In the genomic region with DNA sequence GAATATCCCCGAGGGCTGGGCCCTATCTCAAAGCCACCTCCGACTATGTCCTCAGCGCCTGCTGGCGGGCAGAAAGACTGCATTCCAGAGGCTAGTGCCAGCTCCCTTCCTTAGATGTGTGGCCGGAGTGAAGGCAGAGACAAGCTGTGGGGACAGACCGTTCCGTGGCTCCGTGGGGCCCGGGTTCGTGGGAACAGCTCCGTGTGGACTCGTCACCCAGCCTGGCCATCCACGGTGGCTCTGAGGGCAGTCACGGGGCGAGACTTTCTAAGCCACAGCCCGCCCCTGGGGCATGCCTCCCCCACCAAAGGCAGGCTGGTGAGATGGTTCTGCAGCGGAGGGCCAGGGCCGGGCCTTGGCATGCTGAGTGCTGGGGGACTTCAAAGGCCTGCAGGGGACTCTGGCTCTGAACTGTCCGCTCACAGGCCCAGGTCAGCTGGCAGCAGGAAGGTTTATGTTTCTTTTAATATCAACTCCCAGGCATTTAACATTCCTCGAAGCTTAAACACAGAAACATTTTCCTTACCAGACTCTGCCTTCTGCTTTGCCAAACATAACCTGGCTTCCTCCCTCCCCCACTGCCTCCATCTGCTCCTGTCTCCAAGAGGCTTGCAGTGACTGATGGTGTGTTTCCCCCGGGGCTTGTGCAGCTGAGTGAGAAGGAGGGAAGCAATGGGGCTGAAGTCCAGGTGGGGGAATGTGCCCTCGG, we compare ENCODE assay signal across 14 cellular contexts. TPM values are rescaled to one million over a fixed set of nuclear protein-coding genes. Genes with fewer than 3 reads are reported as not detected.
DNase-seq lines count a peak whose midpoint lies in the region; ATAC-seq and TF ChIP-seq lines count a peak whose summit lies in the region.
"Had no signal": no experiment of that assay in that cellular context is flagged by ENCODE, and none has a peak within 500 bp of the region (broad histone marks: within the 10 kb centered on the region; RNA-seq: fewer than 3 reads in every experiment).

No MANE protein-coding gene starts in this region.

- H3K4me3 ChIP-seq in esophagus (ENCODE audit: low read depth in 1 of 2, low read length in 2 of 2) (no peak overlapping the region), mesodermal cell (ENCODE audit: extremely low read depth, insufficient read depth, low read length, poor library complexity, severe bottlenecking) (no peak overlapping the region), upper lobe of right lung (no peak overlapping the region)
- H3K4me3 ChIP-seq: ovary, testis had no signal

- peak overlapping the region; percentile 26 to 77 for H3K27ac ChIP-seq in esophagus (ENCODE audit: low read depth in 2 of 2, low read length in 1 of 2)
- H3K27ac ChIP-seq in mesodermal cell (ENCODE audit: low read depth, low read length, severe bottlenecking), result peak overlapping the region; percentile 23
- peak overlapping the region; percentile 72 for H3K27ac ChIP-seq in upper lobe of right lung
- H3K27ac ChIP-seq: 22Rv1, testis had no signal

- H3K9me3 ChIP-seq in esophagus (ENCODE audit: control insufficient read depth in 2 of 2, insufficient read depth in 1 of 2, low read depth in 1 of 2, low read length in 1 of 2), result no peaks in the 10 kb centered on the region
- H3K9me3 ChIP-seq in mesodermal cell (ENCODE audit: control insufficient read depth, low read length), result no peaks in the 10 kb centered on the region
- H3K9me3 ChIP-seq in upper lobe of right lung, result no peaks in the 10 kb centered on the region
- H3K9me3 ChIP-seq: ovary, testis had no signal

- intact Hi-C loops in upper lobe of right lung (cut with DNase I), result no loop called here

- H3K27me3 ChIP-seq in esophagus (ENCODE audit: control insufficient read depth in 1 of 2, insufficient read depth in 2 of 2, low read length in 2 of 2) (no peaks in the 10 kb centered on the region), upper lobe of right lung (no peaks in the 10 kb centered on the region)
- H3K27me3 ChIP-seq: ovary, testis had no signal

- DNase-seq in NCI-H82 (lab: John Stamatoyannopoulos, UW) (peak; percentile 39), NCI-H82 treated with DMSO at 0.1 percent for 48 hours (lab: John Stamatoyannopoulos, UW; ENCODE audit: unreplicated experiment) (no peak), upper lobe of right lung (peak; percentile 68), HuH-7 (ENCODE audit: low spot score) (no peak), midbrain (lab: John Stamatoyannopoulos, UW) (no peak)
- DNase-seq: activated CD4-positive, CD25-positive, alpha-beta regulatory T cell treated with anti-CD3 and anti-CD28 coated beads, Interleukin-2, amount 50 U/mL, for 72 hours; SHP77 treated with DMSO at 0.1 percent for 48 hours; testis had no signal

- H3K36me3 ChIP-seq in esophagus (ENCODE audit: control insufficient read depth in 2 of 2, insufficient read depth in 2 of 2, low read length in 1 of 2), result peaks cover 5 to 44% of the 10 kb centered on the region in 2 donors
- peaks cover 18% of the 10 kb centered on the region for H3K36me3 ChIP-seq in mesodermal cell (ENCODE audit: control insufficient read depth, insufficient read depth, low read length)
- peaks cover 53% of the 10 kb centered on the region for H3K36me3 ChIP-seq in upper lobe of right lung
- H3K36me3 ChIP-seq: ovary had no signal

- peak; percentile 24 for TF ChIP-seq CTCF in upper lobe of right lung (IDR thresholded peaks at IDR 0.05)

- no peaks in the 10 kb centered on the region for H3K4me1 ChIP-seq in esophagus (ENCODE audit: control insufficient read depth in 2 of 2, insufficient read depth in 2 of 2, low read length in 1 of 2)
- no peaks in the 10 kb centered on the region for H3K4me1 ChIP-seq in mesodermal cell (ENCODE audit: control insufficient read depth, insufficient read depth, low read length, poor library complexity, severe bottlenecking)
- H3K4me1 ChIP-seq in upper lobe of right lung, result peaks cover 23% of the 10 kb centered on the region

- 74 to 77% methylated on average over 22 of the region's 22 CpGs for WGBS in esophagus, 2 donors
- 89 to 91% methylated on average over 17 to 21 of the region's 22 CpGs for WGBS in mesodermal cell (ENCODE audit: insufficient coverage in 2 of 2), 2 experiments

- ATAC-seq in upper lobe of right lung (peak; percentile 45), GM18519 (IDR thresholded peaks at IDR 0.05; ENCODE audit: low FRiP score, unreplicated experiment) (no peak)
- ATAC-seq: activated T-helper 17 cell treated with anti-CD3 and anti-CD28 coated beads, Interleukin-2, amount 50 U/mL, for 72 hours had no signal

RNA-seq across cellular contexts. Expression of a gene that starts 50.4 kb away (rescaled TPM):
- polyA plus RNA-seq in esophagus, result 1 to 10 TPM; 5.0 to 9.3 TPM
- 14.5 TPM for polyA plus RNA-seq in mesodermal cell (2013, experiment 1 of 2)
- polyA plus RNA-seq in mesodermal cell (2013, experiment 2 of 2), result 13.0 TPM
- 10.7 TPM for total RNA-seq in upper lobe of right lung

Comparison
In these comparisons a context has a peak if more than half of its experiments do, and no peak if none do; other contexts are left out.
1. DNase-seq: peak in NCI-H82 (single experiment) and upper lobe of right lung (single experiment); none in NCI-H82 treated with DMSO at 0.1 percent for 48 hours (single experiment), HuH-7 (single experiment) and midbrain (single experiment).
2. Peak in every context shown above with its lines, with median percentiles within 50 percentile points of each other: H3K27ac ChIP-seq.